In the genomic region with DNA sequence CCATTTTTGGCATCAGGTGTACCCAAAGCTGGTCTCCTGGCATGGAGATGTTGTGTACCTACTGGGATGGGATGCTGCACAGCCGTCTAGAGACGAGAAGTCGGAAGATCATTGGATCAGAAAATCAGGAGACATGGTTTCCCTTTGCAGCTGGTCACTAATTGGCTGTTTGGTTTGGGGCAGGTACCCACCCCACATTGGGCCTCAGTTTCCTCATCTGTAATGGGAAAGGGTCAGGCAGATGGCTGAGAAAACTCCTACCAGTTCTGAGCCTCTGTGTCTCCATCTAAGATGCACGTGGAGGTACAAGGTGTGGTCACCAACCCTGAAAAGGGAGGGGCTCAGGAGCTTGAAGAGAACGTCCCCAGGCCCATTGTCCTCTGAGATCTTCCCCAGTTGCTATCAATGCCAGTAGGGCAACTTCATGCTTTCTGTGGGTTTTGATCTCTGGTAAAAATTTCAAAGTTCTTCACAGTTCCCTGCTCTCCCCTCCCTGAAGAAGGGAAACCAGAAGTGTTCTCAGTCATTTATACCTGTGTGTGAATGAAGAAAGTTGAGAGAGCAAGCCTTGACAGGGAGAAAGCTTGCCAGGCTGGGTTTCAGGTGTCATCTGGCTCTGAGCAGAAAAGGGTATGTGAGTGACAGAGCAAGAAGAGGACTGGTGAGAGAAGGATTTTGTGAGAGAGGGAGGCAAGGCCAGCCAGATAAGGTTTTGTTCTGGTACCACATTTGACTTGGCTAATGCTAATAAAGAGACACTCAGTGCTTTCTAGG, we compare ENCODE assay signal across 29 cellular contexts. TPM values are rescaled to one million over a fixed set of nuclear protein-coding genes. Genes with fewer than 3 reads are reported as not detected.
"Had no signal": no experiment of that assay in that cellular context is flagged by ENCODE, and none has a peak within 500 bp of the region (broad histone marks: within the 10 kb centered on the region; RNA-seq: fewer than 3 reads in every experiment).

No MANE protein-coding gene starts in this region.

- H3K36me3 ChIP-seq: cardiac muscle cell, MG63, WERI-Rb-1 had no signal

- H3K27me3 ChIP-seq: cardiac muscle cell, MG63 had no signal

- DNase-seq: activated CD4-positive, alpha-beta memory T cell treated with anti-CD3 and anti-CD28 coated beads, Interleukin-2, amount 10 ng/mL, durations not matched to agents 7 days and 5 days; activated CD4-positive, alpha-beta T cell treated with anti-CD3 and anti-CD28 coated beads for 36 hours; activated CD4-positive, alpha-beta T cell treated with anti-CD3 and anti-CD28 coated beads, Interleukin-2, amount 50 U/mL, for 1 hour; activated gamma-delta T cell; activated naive CD4-positive, alpha-beta T cell treated with anti-CD3 and anti-CD28 coated beads for 36 hours; activated T-cell treated with anti-CD3 and anti-CD28 coated beads for 4 hours; activated T-cell treated with anti-CD3 and anti-CD28 coated beads, Interleukin-2, amount 50 U/mL, for 48 hours; MG63; MV-4-11; NCI-H1092 treated with DMSO at 0.1 percent for 48 hours; NCI-H1417 treated with DMSO at 0.1 percent for 48 hours; NCI-H1694 treated with DMSO at 0.1 percent for 48 hours; NCI-H2029 treated with DMSO at 0.1 percent for 48 hours; NCI-H2171; NCI-H345; NCI-H510A; NCI-H526 treated with DMSO at 0.1 percent for 48 hours; NCI-H82; RPMI8226; T-helper 1 cell; WERI-Rb-1 had no signal

- ATAC-seq: activated CD4-positive, alpha-beta T cell treated with anti-CD3 and anti-CD28 coated beads for 36 hours; activated T-helper 17 cell treated with anti-CD3 and anti-CD28 coated beads, Interleukin-2, amount 50 U/mL, for 72 hours; Right ventricle myocardium inferior had no signal

- H3K4me3 ChIP-seq: cardiac muscle cell, MG63, SK-N-MC had no signal

- H3K9me3 ChIP-seq: MG63 had no signal

RNA-seq across cellular contexts. Expression of gene NCBP2L, which starts 17.0 kb away (rescaled TPM):
- total RNA-seq: activated CD4-positive, alpha-beta memory T cell treated with anti-CD3 and anti-CD28 coated beads, Interleukin-2, amount 10 ng/mL, durations not matched to agents 7 days and 5 days; activated CD4-positive, alpha-beta T cell treated with anti-CD3 and anti-CD28 coated beads for 36 hours; activated CD8-positive, alpha-beta memory T cell treated with anti-CD3 and anti-CD28 coated beads for 36 hours; activated naive CD4-positive, alpha-beta T cell treated with anti-CD3 and anti-CD28 coated beads for 36 hours; activated T-helper 17 cell treated with anti-CD3 and anti-CD28 coated beads, Interleukin-2, amount 50 U/mL, for 72 hours; astrocyte; cardiac muscle cell; OCI-LY7; Right ventricle myocardium inferior; T-helper 2 cell treated with Interferon-gamma antibody and Interleukin-4, amounts not matched to agents 100 ng/mL and 5 ng/mL, for 36 hours had no signal
